Comparison of ENCODE assay signal across 9 cellular contexts in genomic region chr9:131608469-131609115, GRCh38.
DNase-seq lines count a peak whose midpoint lies in the region; ATAC-seq and TF ChIP-seq lines count a peak whose summit lies in the region.
"Had no signal": no experiment of that assay in that cellular context is flagged by ENCODE, and none has a peak within 500 bp of the region (broad histone marks: within the 10 kb centered on the region; RNA-seq: fewer than 3 reads in every experiment).

No MANE protein-coding gene starts in this region.

- CTCF ChIA-PET in AG04449 (lab: Yijun Ruan, JAX) = interaction anchor here (0.6 to 12.7 kb wide), 7 partner anchors 10 to 651 kb away, joined by 3 to 193 read pairs (median 3); partner anchors contain the start of gene RAPGEF1

- no peak overlapping the region for H3K23ac ChIP-seq in mesendoderm (ENCODE audit: low read length)

- ATAC-seq in GM21529 (IDR thresholded peaks at IDR 0.05; ENCODE audit: unreplicated experiment) = no peak

- no peak overlapping the region for H4K8ac ChIP-seq in mesendoderm (ENCODE audit: low read depth, low read length)

- no peak overlapping the region for H3K18ac ChIP-seq in mesendoderm (ENCODE audit: low read length)

- no peak overlapping the region for H2AK5ac ChIP-seq in mesendoderm (ENCODE audit: low read length)

- no peaks in the 10 kb centered on the region for H3K9me3 Mint-ChIP-seq in endodermal cell

- H3K4me1 ChIP-seq in endodermal cell (ENCODE audit: control insufficient read depth, insufficient read depth, low read length) (peaks cover 10% of the 10 kb centered on the region), mesendoderm (ENCODE audit: control insufficient read depth, low read depth, low read length) (peaks cover 13% of the 10 kb centered on the region)

- H2BK15ac ChIP-seq in mesendoderm (replicated peaks; ENCODE audit: low read depth) = no peak overlapping the region

- no peak overlapping the region for H3K4me2 ChIP-seq in mesendoderm (ENCODE audit: low read length)

- peaks cover 37% of the 10 kb centered on the region for H3K36me3 Mint-ChIP-seq in endodermal cell (ENCODE audit: low read depth)

- H3K4ac ChIP-seq in mesendoderm (ENCODE audit: low read depth, low read length) = peak overlapping the region; percentile 58

- DNase-seq in AG04449 (ENCODE audit: low read depth, low spot score) = peak; percentile 54
- peak; percentile 94 for DNase-seq in NCI-H226
- DNase-seq in endodermal cell = peak; percentile 91
- DNase-seq in mesendoderm = peak; percentile 98
- no peak for DNase-seq in NCI-H510A (lab: John Stamatoyannopoulos, UW)
- DNase-seq in DMS114 treated with DMSO at 0.1 percent for 48 hours (lab: John Stamatoyannopoulos, UW; ENCODE audit: unreplicated experiment) = no peak
- DNase-seq in NCI-H82 (lab: John Stamatoyannopoulos, UW) = no peak

- H3K79me2 ChIP-seq in mesendoderm (ENCODE audit: control insufficient read depth, insufficient read depth, low read length) = no peaks in the 10 kb centered on the region

- peak overlapping the region; percentile 69 for H3K56ac ChIP-seq in mesendoderm (ENCODE audit: low read length)

- peak overlapping the region; percentile 97 for H3K27ac Mint-ChIP-seq in endodermal cell
- H3K27ac Mint-ChIP-seq: activated naive CD8-positive, alpha-beta T cell had no signal

- no peak overlapping the region for H2BK120ac ChIP-seq in mesendoderm (ENCODE audit: low read depth, low read length)

- no peak overlapping the region for H3K4me3 Mint-ChIP-seq in endodermal cell
- H3K4me3 Mint-ChIP-seq: activated naive CD8-positive, alpha-beta T cell had no signal

- POLR2A ChIA-PET in AG04449 (lab: Yijun Ruan, JAX) = interaction anchor here (0.6 to 1.6 kb wide), 7 partner anchors 14 to 389 kb away, joined by 3 to 12 read pairs (median 3); partner anchors contain the start of gene UCK1

- H3K27me3 Mint-ChIP-seq in endodermal cell (ENCODE audit: insufficient read depth) = no peaks in the 10 kb centered on the region
- H3K27me3 Mint-ChIP-seq: activated naive CD8-positive, alpha-beta T cell had no signal

- H3K27ac ChIP-seq in endodermal cell (ENCODE audit: low read depth, low read length) (peak overlapping the region; percentile 89), mesendoderm (ENCODE audit: low read depth, low read length) (peak overlapping the region; percentile 62)

- no peak overlapping the region for H4K5ac ChIP-seq in mesendoderm (ENCODE audit: low read length)

- 25 to 71% methylated on average over 7 to 13 of the region's 13 CpGs for WGBS in endodermal cell (ENCODE audit: insufficient coverage in 1 of 2, insufficient read length in 1 of 2), 2 experiments
- WGBS in mesendoderm (ENCODE audit: extremely low coverage, insufficient coverage, low lambda C conversion rate) = no CpG with 5 or more reads among the region's 13 CpGs

- H3K79me1 ChIP-seq in mesendoderm (ENCODE audit: low read length) = no peaks in the 10 kb centered on the region

- H2BK5ac ChIP-seq in mesendoderm (ENCODE audit: low read length) = no peak overlapping the region

- H3K36me3 ChIP-seq in endodermal cell (ENCODE audit: control insufficient read depth, insufficient read depth, low read length) = no peaks in the 10 kb centered on the region
- H3K36me3 ChIP-seq in mesendoderm (ENCODE audit: control insufficient read depth, insufficient read depth, low read length) = no peaks in the 10 kb centered on the region

- no peak for TF ChIP-seq CTCF in AG04449 (IDR thresholded peaks at IDR 0.05; ENCODE audit: insufficient read depth, low read length, missing control alignments)
- TF ChIP-seq CTCF in endodermal cell (conservative IDR thresholded peaks at IDR 0.05) = no peak

- H3K27me3 ChIP-seq in endodermal cell (ENCODE audit: control insufficient read depth, insufficient read depth, low read length, poor library complexity, severe bottlenecking) (no peaks in the 10 kb centered on the region), mesendoderm (ENCODE audit: insufficient read depth, low read length, poor library complexity) (no peaks in the 10 kb centered on the region)

- H3K4me3 ChIP-seq in AG04449 (ENCODE audit: low read depth, low read length) (peak overlapping the region; percentile 43), endodermal cell (ENCODE audit: low read length) (no peak overlapping the region), mesendoderm (ENCODE audit: low read length) (no peak overlapping the region)

- peaks cover 29% of the 10 kb centered on the region for H3K4me1 Mint-ChIP-seq in endodermal cell

- no peaks in the 10 kb centered on the region for H3K9me3 ChIP-seq in endodermal cell (ENCODE audit: control insufficient read depth, low read length)

- peak overlapping the region; percentile 45 for H3K9ac ChIP-seq in endodermal cell (ENCODE audit: extremely low read depth, low read length, poor library complexity, severe bottlenecking)
- peak overlapping the region; percentile 23 for H3K9ac ChIP-seq in mesendoderm (ENCODE audit: low read length)

Comparison
In these comparisons a context has a peak if more than half of its experiments do, and no peak if none do; other contexts are left out.
1. DNase-seq: peak in AG04449 (single experiment), NCI-H226 (single experiment), endodermal cell (single experiment) and mesendoderm (single experiment); none in NCI-H510A (single experiment), DMS114 treated with DMSO at 0.1 percent for 48 hours (single experiment) and NCI-H82 (single experiment).